Comparison of ENCODE assay signal across 17 cellular contexts in genomic region chr3:70247955-70248354, GRCh38.
"Had no signal": no experiment of that assay in that cellular context is flagged by ENCODE, and none has a peak within 500 bp of the region (broad histone marks: within the 10 kb centered on the region; RNA-seq: fewer than 3 reads in every experiment).

No MANE protein-coding gene starts in this region.

- H3K27ac ChIP-seq: esophagus squamous epithelium, foreskin keratinocyte, suprapubic skin, thyroid gland had no signal

- H3K4me3 ChIP-seq: esophagus squamous epithelium, lung, smooth muscle cell, suprapubic skin, thyroid gland had no signal

- FAIRE-seq: urothelium cell line had no signal

- H3K9me3 ChIP-seq: esophagus squamous epithelium, suprapubic skin, thyroid gland had no signal

- H3K27me3 ChIP-seq: esophagus squamous epithelium, foreskin keratinocyte, suprapubic skin, thyroid gland had no signal

- H3K4me1 ChIP-seq: esophagus squamous epithelium, foreskin keratinocyte, suprapubic skin, thyroid gland had no signal

- DNase-seq: effector memory CD8-positive, alpha-beta T cell; esophagus squamous epithelium; foreskin keratinocyte; immature natural killer cell; kidney; left colon; left ventricle myocardium superior; mesenchymal stem cell; naive B cell; right cardiac atrium; stimulated activated CD4-positive, alpha-beta T cell treated with anti-CD3 and anti-CD28 coated beads, Interleukin-2, amount 100 ng/mL, for 48 hours; stimulated activated naive CD4-positive, alpha-beta T cell treated with Interleukin-2 at 50 U/mL for 16 hours; thyroid gland had no signal

- H3K36me3 ChIP-seq: esophagus squamous epithelium, suprapubic skin, thyroid gland had no signal
